In genomic region chr22:17637490-17638181, GRCh38 we compare ENCODE assay signal across 8 cellular contexts. TPM values are rescaled to one million over a fixed set of nuclear protein-coding genes. Genes with fewer than 3 reads are reported as not detected.
DNase-seq lines count a peak whose midpoint lies in the region; ATAC-seq and TF ChIP-seq lines count a peak whose summit lies in the region.

No MANE protein-coding gene starts in this region.

- H2AFZ ChIP-seq in mesenchymal stem cell (ENCODE audit: low read depth, low read length), result no peak overlapping the region

- no peak for ATAC-seq in stimulated activated naive CD8-positive, alpha-beta T cell treated with anti-CD3 and anti-CD28 coated beads, Interleukin-15, Interleukin-2, amounts not matched to agents 100 U/mL and 50 U/mL, for 24 hours
- no peak for ATAC-seq in GM19455 (IDR thresholded peaks at IDR 0.05; ENCODE audit: unreplicated experiment)

- no peaks in the 10 kb centered on the region for H3K27me3 ChIP-seq in mesenchymal stem cell (ENCODE audit: control insufficient read depth in 1 of 2, insufficient read depth in 1 of 2, low read length in 2 of 2)

- in situ Hi-C loops in astrocyte of the cerebellum (cut with HindIII; ENCODE audit: low sequenced_read_pairs), result no loop called here

- peaks cover 26% of the 10 kb centered on the region for H3K4me1 Mint-ChIP-seq in stimulated activated naive CD8-positive, alpha-beta T cell treated with anti-CD3 and anti-CD28 coated beads, Interleukin-15, Interleukin-2, amounts not matched to agents 100 ng/mL and 50 ng/mL, for 24 hours (ENCODE audit: low read depth)

- peak overlapping the region; percentile 92 for H4K8ac ChIP-seq in mesenchymal stem cell (ENCODE audit: low read length)

- H3K27ac ChIP-seq in mesenchymal stem cell (ENCODE audit: low read length, poor library complexity, severe bottlenecking), result peak overlapping the region; percentile 94

- H2AK5ac ChIP-seq in mesenchymal stem cell (ENCODE audit: low read length, severe bottlenecking), result peak overlapping the region; percentile 93

- H3K4me3 Mint-ChIP-seq in stimulated activated naive CD8-positive, alpha-beta T cell treated with anti-CD3 and anti-CD28 coated beads, Interleukin-15, Interleukin-2, amounts not matched to agents 100 ng/mL and 50 ng/mL, for 24 hours, result peak overlapping the region; percentile 100

- H2BK12ac ChIP-seq in mesenchymal stem cell (ENCODE audit: low read length in 2 of 2), result peak overlapping the region in 1 of 2 experiments; percentile 93

- H3K23ac ChIP-seq in mesenchymal stem cell (ENCODE audit: low read length in 2 of 2), result peak overlapping the region in 1 of 2 experiments; percentile 50

- peak overlapping the region in 1 of 2 experiments; percentile 85 for H3K18ac ChIP-seq in mesenchymal stem cell (ENCODE audit: low read depth in 1 of 2, low read length in 2 of 2)

- H3K9me3 Mint-ChIP-seq in stimulated activated naive CD8-positive, alpha-beta T cell treated with anti-CD3 and anti-CD28 coated beads, Interleukin-15, Interleukin-2, amounts not matched to agents 100 ng/mL and 50 ng/mL, for 24 hours, result no peaks in the 10 kb centered on the region

- H3K4me2 ChIP-seq in mesenchymal stem cell (ENCODE audit: low read length, poor library complexity, severe bottlenecking), result peak overlapping the region; percentile 64

- H3K4me3 ChIP-seq in astrocyte of the cerebellum (ENCODE audit: low read depth, low read length) (peak overlapping the region; percentile 90), mesenchymal stem cell (ENCODE audit: insufficient read depth in 1 of 2, low read depth in 1 of 2, low read length in 2 of 2) (peak overlapping the region; percentile 83 to 86)

- peak overlapping the region; percentile 93 for H3K9ac ChIP-seq in mesenchymal stem cell (ENCODE audit: low read length)

- H3K14ac ChIP-seq in mesenchymal stem cell (ENCODE audit: low read length in 2 of 2), result peak overlapping the region in 1 of 2 experiments; percentile 3

- peaks cover 2% of the 10 kb centered on the region for H3K79me1 ChIP-seq in mesenchymal stem cell (replicated peaks; ENCODE audit: low read length, poor library complexity, severe bottlenecking)

- H3K36me3 ChIP-seq in mesenchymal stem cell (ENCODE audit: control insufficient read depth in 1 of 2, insufficient read depth in 2 of 2, low read depth in 1 of 2, low read length in 2 of 2), result peaks cover 0 to 4% of the 10 kb centered on the region in 2 experiments

- no peak overlapping the region for H4K91ac ChIP-seq in mesenchymal stem cell (ENCODE audit: low read length)

- H3K27ac Mint-ChIP-seq in stimulated activated naive CD8-positive, alpha-beta T cell treated with anti-CD3 and anti-CD28 coated beads, Interleukin-15, Interleukin-2, amounts not matched to agents 100 ng/mL and 50 ng/mL, for 24 hours, result peak overlapping the region; percentile 100

- peaks cover 7% of the 10 kb centered on the region for H3K4me1 ChIP-seq in mesenchymal stem cell (ENCODE audit: control insufficient read depth, insufficient read depth, low read depth, low read length)

- peaks cover 18% of the 10 kb centered on the region for H3K36me3 Mint-ChIP-seq in stimulated activated naive CD8-positive, alpha-beta T cell treated with anti-CD3 and anti-CD28 coated beads, Interleukin-15, Interleukin-2, amounts not matched to agents 100 ng/mL and 50 ng/mL, for 24 hours (ENCODE audit: low read depth)

- no peaks in the 10 kb centered on the region for H3K9me3 ChIP-seq in mesenchymal stem cell (ENCODE audit: control insufficient read depth, low read length)

- no peak overlapping the region for H2BK15ac ChIP-seq in mesenchymal stem cell (ENCODE audit: low read depth, poor library complexity, severe bottlenecking)

- H3K4ac ChIP-seq in mesenchymal stem cell (ENCODE audit: low read depth in 1 of 2, low read length in 2 of 2), result peak overlapping the region; percentile 35 to 49

- WGBS in mesenchymal stem cell, result 69% methylated on average over 10 of the region's 10 CpGs

- peak overlapping the region; percentile 61 for H2BK120ac ChIP-seq in mesenchymal stem cell (ENCODE audit: low read depth, low read length)

- no peak for DNase-seq in stimulated activated naive CD8-positive, alpha-beta T cell treated with anti-CD3 and anti-CD28 coated beads, Interleukin-15, Interleukin-2, amounts not matched to agents 100 U/mL and 50 U/mL, for 24 hours
- DNase-seq in astrocyte of the cerebellum (ENCODE audit: low read depth) (no peak), mesenchymal stem cell (no peak), SKM-1 treated with dmso at 0.1 percent for 144 hours (lab: John Stamatoyannopoulos, UW; ENCODE audit: unreplicated experiment) (no peak), AG08396 (ENCODE audit: low spot score) (no peak)
- no peak for DNase-seq in stimulated activated CD4-positive, alpha-beta T cell treated with anti-CD3 and anti-CD28 coated beads, Interleukin-15, amount 100 ng/mL, for 24 hours

- no peak overlapping the region for H2BK5ac ChIP-seq in mesenchymal stem cell (ENCODE audit: low read depth, low read length, poor library complexity, severe bottlenecking)

- no peaks in the 10 kb centered on the region for H3K27me3 Mint-ChIP-seq in stimulated activated naive CD8-positive, alpha-beta T cell treated with anti-CD3 and anti-CD28 coated beads, Interleukin-15, Interleukin-2, amounts not matched to agents 100 ng/mL and 50 ng/mL, for 24 hours

- TF ChIP-seq CTCF in astrocyte of the cerebellum (IDR thresholded peaks at IDR 0.05; ENCODE audit: low read depth, low read length, missing control alignments), result no peak

RNA-seq across cellular contexts. Expression of gene BCL2L13, which starts 0.9 kb away (rescaled TPM):
- 32.3 TPM for polyA plus RNA-seq in mesenchymal stem cell (2013, experiment 1 of 2)
- polyA plus RNA-seq in mesenchymal stem cell (2013, experiment 2 of 2), result 31.2 TPM

RNA-seq across cellular contexts. Expression of gene ATP6V1E1, which starts 9.1 kb away (rescaled TPM):
- 206 TPM for polyA plus RNA-seq in mesenchymal stem cell (2013, experiment 1 of 2)
- 208 TPM for polyA plus RNA-seq in mesenchymal stem cell (2013, experiment 2 of 2)
